ENCODE assay signal across 8 cellular contexts in genomic region chr22:37803195-37803635, GRCh38. TPM values are rescaled to one million over a fixed set of nuclear protein-coding genes. Genes with fewer than 3 reads are reported as not detected.
A peak's percentile ranks its signal among the peaks of the same experiment; 100 is the strongest.
DNase-seq lines count a peak whose midpoint lies in the region; ATAC-seq and TF ChIP-seq lines count a peak whose summit lies in the region.

No MANE protein-coding gene starts in this region.

- peak overlapping the region in 1 of 2 experiments; percentile 58; a peak in 2 of 4 replicates for H3K4me3 ChIP-seq in SK-N-SH (ENCODE audit: low read depth in 2 of 2, low read length in 1 of 2)

- peaks cover 8% of the 10 kb centered on the region for H3K27me3 Mint-ChIP-seq in glutamatergic neuron (ENCODE audit: unreplicated experiment)

- no peak overlapping the region for H3K9ac ChIP-seq in SK-N-SH

- no peak for DNase-seq in SK-N-SH
- DNase-seq in UCSD-AML1 (lab: John Stamatoyannopoulos, UW; ENCODE audit: unreplicated experiment) = peak; percentile 61
- peak; percentile 39 for DNase-seq in glutamatergic neuron
- DNase-seq in stimulated activated effector memory CD8-positive, alpha-beta T cell treated with anti-CD3 and anti-CD28 coated beads, Interleukin-12 subunit alpha, Interleukin-12 subunit beta, amount 100 ng/mL, for 72 hours (ENCODE audit: low spot score in 2 of 2) = no peak
- no peak for DNase-seq in HuH-7.5 (ENCODE audit: low spot score)
- DNase-seq in COR-L47 (lab: John Stamatoyannopoulos, UW) = no peak
- DNase-seq in HT-29 (ENCODE audit: low spot score) = no peak

- H3K27me3 ChIP-seq in SK-N-SH (ENCODE audit: insufficient read depth) = no peaks in the 10 kb centered on the region

- no peaks in the 10 kb centered on the region for H3K9me3 ChIP-seq in SK-N-SH

- H3F3A ChIP-seq in SK-N-SH (replicated peaks; ENCODE audit: insufficient read depth) = peaks cover 14% of the 10 kb centered on the region

- TF ChIP-seq EP300 in SK-N-SH (IDR thresholded peaks at IDR 0.05; ENCODE audit: borderline replicate concordance in 1 of 2, low read depth in 1 of 2, low read length in 1 of 2) = no peak

- peak overlapping the region; percentile 89 for H3K27ac Mint-ChIP-seq in glutamatergic neuron (ENCODE audit: unreplicated experiment)
- no peak overlapping the region for H3K27ac Mint-ChIP-seq in stimulated activated effector memory CD8-positive, alpha-beta T cell treated with anti-CD3 and anti-CD28 coated beads, Interleukin-12 subunit alpha, Interleukin-12 subunit beta, amount 100 ng/mL, for 72 hours

- no peak for ATAC-seq in SK-N-SH treated with all-trans-retinoic acid at 6 μM for 48 hours
- ATAC-seq in stimulated activated effector memory CD8-positive, alpha-beta T cell treated with anti-CD3 and anti-CD28 coated beads, Interleukin-12 subunit alpha, Interleukin-12 subunit beta, amount 100 ng/mL, for 72 hours = no peak

- TF ChIP-seq CTCF in SK-N-SH (IDR thresholded peaks at IDR 0.05) = no peak
- no peak for TF ChIP-seq CTCF in glutamatergic neuron (IDR thresholded peaks at IDR 0.05; ENCODE audit: partially characterized antibody, unreplicated experiment)

- H3K4me1 ChIP-seq in SK-N-SH (ENCODE audit: control insufficient read depth in 1 of 2, insufficient read depth in 2 of 2, low read depth in 1 of 2, low read length in 1 of 2) = peaks cover 0 to 28% of the 10 kb centered on the region in 2 experiments; a peak in 2 of 4 replicates

- POLR2A ChIA-PET in SK-N-SH (lab: Yijun Ruan, JAX) = no interaction called here

- H3K9me3 Mint-ChIP-seq in glutamatergic neuron (ENCODE audit: unreplicated experiment) = peaks cover 8% of the 10 kb centered on the region
- no peaks in the 10 kb centered on the region for H3K9me3 Mint-ChIP-seq in stimulated activated effector memory CD8-positive, alpha-beta T cell treated with anti-CD3 and anti-CD28 coated beads, Interleukin-12 subunit alpha, Interleukin-12 subunit beta, amount 100 ng/mL, for 72 hours

- H3K36me3 Mint-ChIP-seq in glutamatergic neuron (ENCODE audit: unreplicated experiment) = no peaks in the 10 kb centered on the region
- H3K36me3 Mint-ChIP-seq in stimulated activated effector memory CD8-positive, alpha-beta T cell treated with anti-CD3 and anti-CD28 coated beads, Interleukin-12 subunit alpha, Interleukin-12 subunit beta, amount 100 ng/mL, for 72 hours = no peaks in the 10 kb centered on the region

- H3K36me3 ChIP-seq in SK-N-SH (replicated peaks in 1 of 2; ENCODE audit: control insufficient read depth in 1 of 2, insufficient read depth in 2 of 2, low read length in 1 of 2) = no peaks in the 10 kb centered on the region

- H3K4me3 Mint-ChIP-seq in glutamatergic neuron (ENCODE audit: unreplicated experiment) = peak overlapping the region; percentile 88
- peak overlapping the region; percentile 64 for H3K4me3 Mint-ChIP-seq in stimulated activated effector memory CD8-positive, alpha-beta T cell treated with anti-CD3 and anti-CD28 coated beads, Interleukin-12 subunit alpha, Interleukin-12 subunit beta, amount 100 ng/mL, for 72 hours

- peaks cover 14% of the 10 kb centered on the region for H3K4me1 Mint-ChIP-seq in glutamatergic neuron (ENCODE audit: low read depth, unreplicated experiment)
- peaks cover 35% of the 10 kb centered on the region for H3K4me1 Mint-ChIP-seq in stimulated activated effector memory CD8-positive, alpha-beta T cell treated with anti-CD3 and anti-CD28 coated beads, Interleukin-12 subunit alpha, Interleukin-12 subunit beta, amount 100 ng/mL, for 72 hours

- H3K4me2 ChIP-seq in SK-N-SH = peak overlapping the region; percentile 96; the same call in 1 of the 2 replicates

- H3K27ac ChIP-seq in SK-N-SH (ENCODE audit: low read depth in 2 of 2, low read length in 1 of 2) = no peak overlapping the region

- no peak overlapping the region for H2AFZ ChIP-seq in SK-N-SH (ENCODE audit: low read depth)

- TF ChIP-seq RAD21 in SK-N-SH (IDR thresholded peaks at IDR 0.05; ENCODE audit: low read length) = no peak

- WGBS in SK-N-SH (ENCODE audit: low lambda C conversion rate) = 90% methylated on average over 16 of the region's 16 CpGs

- CTCF ChIA-PET in SK-N-SH (lab: Yijun Ruan, JAX) = interaction anchor here (0.6 to 1.4 kb wide), 3 partner anchors 140 to 194 kb away, joined by 3 read pairs; partner anchors contain the start of gene GGA1

- H3K79me2 ChIP-seq in SK-N-SH (ENCODE audit: insufficient read depth) = peaks cover 22% of the 10 kb centered on the region

- H3K9me2 ChIP-seq in SK-N-SH = no peaks in the 10 kb centered on the region

- H4K20me1 ChIP-seq in SK-N-SH (ENCODE audit: insufficient read depth) = no peaks in the 10 kb centered on the region; the same call in 1 of the 2 replicates

TF ChIP-seq in SK-N-SH, 30 proteins besides CTCF, POLR2A, EP300 and RAD21 (continues in another document):
- TF ChIP-seq, protein P1, sequence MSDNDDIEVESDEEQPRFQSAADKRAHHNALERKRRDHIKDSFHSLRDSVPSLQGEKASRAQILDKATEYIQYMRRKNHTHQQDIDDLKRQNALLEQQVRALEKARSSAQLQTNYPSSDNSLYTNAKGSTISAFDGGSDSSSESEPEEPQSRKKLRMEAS (IDR thresholded peaks at IDR 0.05; ENCODE audit: low read depth) = no peak
- TF ChIP-seq POLR2AphosphoS5 (IDR thresholded peaks at IDR 0.05; ENCODE audit: low read depth, low read length) (no peak), RFX5 (IDR thresholded peaks at IDR 0.05; ENCODE audit: low read length) (no peak), TCF12 (IDR thresholded peaks at IDR 0.05) (no peak)

TF ChIP-seq in SK-N-SH treated with all-trans-retinoic acid at 6 μM for 48 hours, 23 proteins besides CTCF, POLR2A, EP300 and RAD21:
- TF ChIP-seq TSHZ2 (CRISPR knock-in tag; IDR thresholded peaks at IDR 0.05) = no peak
- TF ChIP-seq TOX (CRISPR knock-in tag; IDR thresholded peaks at IDR 0.05; ENCODE audit: borderline replicate concordance) = no peak
- TF ChIP-seq ARNTL (CRISPR knock-in tag; IDR thresholded peaks at IDR 0.05; ENCODE audit: borderline replicate concordance, low read depth) = no peak
- no peak for TF ChIP-seq SNAI2 (CRISPR knock-in tag; IDR thresholded peaks at IDR 0.05)
- no peak for TF ChIP-seq PPARA (CRISPR knock-in tag; IDR thresholded peaks at IDR 0.05; ENCODE audit: borderline replicate concordance)
- no peak for TF ChIP-seq BACH2 (CRISPR knock-in tag; IDR thresholded peaks at IDR 0.05; ENCODE audit: borderline replicate concordance)
- TF ChIP-seq ZNF565 (CRISPR knock-in tag; conservative IDR thresholded peaks at IDR 0.05; ENCODE audit: low read depth) = no peak
- no peak for TF ChIP-seq ZFP3 (CRISPR knock-in tag; IDR thresholded peaks at IDR 0.05)
- TF ChIP-seq ZNF8 (CRISPR knock-in tag; IDR thresholded peaks at IDR 0.05) = no peak
- no peak for TF ChIP-seq CSDC2 (CRISPR knock-in tag; IDR thresholded peaks at IDR 0.05)

RNA-seq across cellular contexts. Expression of gene GCAT, which starts 4.5 kb away (rescaled TPM):
- 20.3 and 24.2 TPM in 2 replicates for polyA plus RNA-seq in SK-N-SH (2012; rRNA removed)
- polyA plus RNA-seq in SK-N-SH (2012; cell fraction: cytosol; rRNA removed) = 11.1 and 17.2 TPM in 2 replicates
- polyA plus RNA-seq in SK-N-SH (2012; cell fraction: nucleus; rRNA removed) = 31.2 and 33.0 TPM in 2 replicates
- total RNA-seq in glutamatergic neuron (ENCODE audit: unreplicated experiment) = 11.9 TPM
- 23.5 and 29.6 TPM in 2 replicates for total RNA-seq in HT-29 (2014; rRNA removed; shearing (Covaris generic))

RNA-seq across cellular contexts. Expression of gene GALR3, which starts 20.0 kb away (rescaled TPM):
- not detected in 2 replicates for polyA plus RNA-seq in SK-N-SH (2012; rRNA removed)
- polyA plus RNA-seq in SK-N-SH (2012; cell fraction: cytosol; rRNA removed) = not detected in 2 replicates
- 0.13 and 0.50 TPM in 2 replicates for polyA plus RNA-seq in SK-N-SH (2012; cell fraction: nucleus; rRNA removed)
- not detected for total RNA-seq in glutamatergic neuron (ENCODE audit: unreplicated experiment)
- not detected in 2 replicates for total RNA-seq in HT-29 (2014; rRNA removed; shearing (Covaris generic))

RNA-seq across cellular contexts. Expression of gene ANKRD54, which starts 40.9 kb away (rescaled TPM):
- polyA plus RNA-seq in SK-N-SH (2012; rRNA removed) = 27.5 and 27.6 TPM in 2 replicates
- polyA plus RNA-seq in SK-N-SH (2012; cell fraction: cytosol; rRNA removed) = 15.9 and 21.5 TPM in 2 replicates
- 57.6 and 61.4 TPM in 2 replicates for polyA plus RNA-seq in SK-N-SH (2012; cell fraction: nucleus; rRNA removed)
- 26.7 TPM for total RNA-seq in glutamatergic neuron (ENCODE audit: unreplicated experiment)
- 17.8 and 19.6 TPM in 2 replicates for total RNA-seq in HT-29 (2014; rRNA removed; shearing (Covaris generic))

RNA-seq across cellular contexts. Expression of gene EIF3L, which starts 46.0 kb away (rescaled TPM):
- polyA plus RNA-seq in SK-N-SH (2012; rRNA removed) = 478 and 642 TPM in 2 replicates
- polyA plus RNA-seq in SK-N-SH (2012; cell fraction: cytosol; rRNA removed) = 510 and 587 TPM in 2 replicates
- polyA plus RNA-seq in SK-N-SH (2012; cell fraction: nucleus; rRNA removed) = 152 and 266 TPM in 2 replicates
- 526 TPM for total RNA-seq in glutamatergic neuron (ENCODE audit: unreplicated experiment)
- total RNA-seq in HT-29 (2014; rRNA removed; shearing (Covaris generic)) = 219 and 230 TPM in 2 replicates

Comparison
In these comparisons a context has a peak if more than half of its experiments do, and no peak if none do; other contexts are left out.
1. DNase-seq: peak in UCSD-AML1 (single experiment) and glutamatergic neuron (single experiment); none in SK-N-SH (single experiment), stimulated activated effector memory CD8-positive, alpha-beta T cell treated with anti-CD3 and anti-CD28 coated beads, Interleukin-12 subunit alpha, Interleukin-12 subunit beta, amount 100 ng/mL, for 72 hours (0 of 2), HuH-7.5 (single experiment), COR-L47 (single experiment) and HT-29 (single experiment).